In genomic region chr20:63831696-63832686, GRCh38 we compare ENCODE assay signal across 9 cellular contexts. TPM values are rescaled to one million over a fixed set of nuclear protein-coding genes. Genes with fewer than 3 reads are reported as not detected.
DNase-seq lines count a peak whose midpoint lies in the region; ATAC-seq and TF ChIP-seq lines count a peak whose summit lies in the region.
"Had no signal": no experiment of that assay in that cellular context is flagged by ENCODE, and none has a peak within 500 bp of the region (broad histone marks: within the 10 kb centered on the region; RNA-seq: fewer than 3 reads in every experiment).

No MANE protein-coding gene starts in this region.

- BruUV-seq in HCT116 (replicated peaks; lab: Mats Ljungman, UMichigan): no TSS peak

- peak overlapping the region; percentile 45 for H3K9ac ChIP-seq in HCT116 (ENCODE audit: low read length)

- H3K79me2 ChIP-seq in HCT116 (ENCODE audit: insufficient read depth, low read length): 0 out of 2 replicates have a peak, but pooled peaks cover 3% of the 10 kb centered on the region

- DNase-seq in HCT116 (ENCODE audit: low read depth, low spot score) (peak; percentile 4), SJCRH30 (no peak), heart right ventricle (peak; percentile 59 to 72), psoas muscle (peak in 1 of 2 donors; percentile 49), RKO (ENCODE audit: low spot score) (no peak), 8988T (no peak), SIG-M5 treated with dmso at 0.1 percent for 504 hours (lab: John Stamatoyannopoulos, UW; ENCODE audit: unreplicated experiment) (no peak), cerebellar nuclear complex (lab: John Stamatoyannopoulos, UW) (no peak)

- TF ChIP-seq CTCF in HCT116 (IDR thresholded peaks at IDR 0.05 in 2 of 3, conservative IDR thresholded peaks at IDR 0.05 in 1 of 3; ENCODE audit: borderline replicate concordance in 1 of 3, insufficient read depth in 1 of 3, low read depth in 2 of 3, low read length in 2 of 3): no peak
- peak in 1 of 9 donors; percentile 6 for TF ChIP-seq CTCF in heart right ventricle (IDR thresholded peaks at IDR 0.05)
- TF ChIP-seq CTCF in psoas muscle (IDR thresholded peaks at IDR 0.05): no peak

- intact Hi-C loops in HCT116 (cut with micrococcal nuclease) (no loop called here), heart right ventricle (cut with DNase I) (loop anchor here in 1 of 10 donors (2.0 kb wide), 1 partner anchor 27 kb away; no protein-coding TSS in a partner anchor), psoas muscle (cut with DNase I) (no loop called here)

- RAD21 ChIA-PET in HCT116 (lab: Charles Lee; ENCODE audit: low non-redundant PET in 1 of 2, low total read pairs in 2 of 2, uncharacterized antibody in 2 of 2, unreplicated experiment in 2 of 2): no interaction called here

- no peak for TF ChIP-seq POLR2A in HCT116 (IDR thresholded peaks at IDR 0.05; ENCODE audit: borderline replicate concordance, extremely low read depth, insufficient read depth, insufficient read length)

- H3K4me2 ChIP-seq in HCT116 (ENCODE audit: low read length): peak overlapping the region; percentile 88

- H3K4me3 ChIP-seq in HCT116 (replicated peaks in 1 of 2; ENCODE audit: low read depth in 1 of 2, low read length in 2 of 2) (peak overlapping the region; percentile 38 to 59), SJCRH30 (peak overlapping the region; percentile 39), heart right ventricle (peak overlapping the region; percentile 42 to 95 (median 67)), psoas muscle (peak overlapping the region; percentile 68)

- H3K4me1 ChIP-seq in HCT116 (ENCODE audit: control insufficient read depth in 1 of 2, insufficient read depth in 2 of 2, low read length in 2 of 2) (peaks cover 19 to 44% of the 10 kb centered on the region in 2 experiments), SJCRH30 (peaks cover 29% of the 10 kb centered on the region), heart right ventricle (peaks cover 26 to 65% (median 58%) of the 10 kb centered on the region in 9 donors), psoas muscle (peaks cover 16% of the 10 kb centered on the region)

- ATAC-seq in HCT116 (peak; percentile 57), heart right ventricle (peak; percentile 31 to 66 (median 52)), psoas muscle (peak in 1 of 4 donors; percentile 24)

- no peak for TF ChIP-seq RAD21 in HCT116 (IDR thresholded peaks at IDR 0.05; ENCODE audit: low read depth)

- no peaks in the 10 kb centered on the region for H3K27me3 ChIP-seq in HCT116 (ENCODE audit: insufficient read depth, low read length)
- H3K27me3 ChIP-seq in SJCRH30: peaks cover 16% of the 10 kb centered on the region
- peaks cover 0 to 57% (median 0%) of the 10 kb centered on the region in 7 donors for H3K27me3 ChIP-seq in heart right ventricle
- peaks cover 0 to 20% (median 0%) of the 10 kb centered on the region in 3 donors for H3K27me3 ChIP-seq in psoas muscle (ENCODE audit: insufficient read depth in 3 of 3, low read length in 2 of 3)

- CTCF ChIA-PET in HCT116 (lab: Charles Lee): no interaction called here

- H3K9me2 ChIP-seq in HCT116 (ENCODE audit: insufficient read depth): no peaks in the 10 kb centered on the region

- H3K36me3 ChIP-seq in HCT116 (ENCODE audit: control insufficient read depth in 1 of 2, insufficient read depth in 2 of 2, low read length in 2 of 2): no peaks in the 10 kb centered on the region
- H3K36me3 ChIP-seq in SJCRH30: no peaks in the 10 kb centered on the region
- H3K36me3 ChIP-seq in heart right ventricle: no peaks in the 10 kb centered on the region
- H3K36me3 ChIP-seq in psoas muscle (ENCODE audit: insufficient read depth in 1 of 2, low read depth in 1 of 2): no peaks in the 10 kb centered on the region

- H2AFZ ChIP-seq in HCT116 (ENCODE audit: low read depth, low read length, poor library complexity, severe bottlenecking): no peak overlapping the region

- POLR2A ChIA-PET in HCT116 (lab: Charles Lee): no interaction called here

- WGBS in heart right ventricle, 2 donors: 5 to 7% methylated on average over 92 to 124 of the region's 124 CpGs
- WGBS in psoas muscle, 3 donors: 15 to 26% (median 23%) methylated on average over 87 to 124 of the region's 124 CpGs

- peak overlapping the region; percentile 51; the same call in 1 of the 2 replicates for H3K27ac ChIP-seq in HCT116 (ENCODE audit: low read depth, low read length)
- H3K27ac ChIP-seq in SJCRH30: no peak overlapping the region
- peak overlapping the region; percentile 77 to 98 (median 90) for H3K27ac ChIP-seq in heart right ventricle
- peak overlapping the region; percentile 60 for H3K27ac ChIP-seq in psoas muscle

- no peaks in the 10 kb centered on the region for H3K9me3 ChIP-seq in HCT116 (ENCODE audit: control insufficient read depth in 1 of 2, insufficient read depth in 1 of 2, low read depth in 1 of 2, low read length in 2 of 2)
- H3K9me3 ChIP-seq in SJCRH30 (replicated peaks): no peaks in the 10 kb centered on the region
- H3K9me3 ChIP-seq in heart right ventricle: no peaks in the 10 kb centered on the region
- no peaks in the 10 kb centered on the region for H3K9me3 ChIP-seq in psoas muscle

- no peaks in the 10 kb centered on the region for H4K20me1 ChIP-seq in HCT116 (ENCODE audit: insufficient read depth)

TF ChIP-seq in HCT116, 20 proteins besides CTCF, POLR2A, EP300 and RAD21:
- TF ChIP-seq POLR2AphosphoS5 (IDR thresholded peaks at IDR 0.05; ENCODE audit: low read depth, low read length) (peak; percentile 13; the same call in 1 of the 2 replicates), REST (IDR thresholded peaks at IDR 0.05; ENCODE audit: low read depth) (no peak), YY1 (IDR thresholded peaks at IDR 0.05; ENCODE audit: extremely low read depth, insufficient replicate concordance, low read depth, low read length) (no peak), SRF (IDR thresholded peaks at IDR 0.05; ENCODE audit: low read depth) (no peak), CEBPB (IDR thresholded peaks at IDR 0.05; ENCODE audit: low read depth) (no peak), SIN3A (IDR thresholded peaks at IDR 0.05; ENCODE audit: low read depth) (no peak), SP1 (IDR thresholded peaks at IDR 0.05; ENCODE audit: low read depth) (no peak), FOSL1 (IDR thresholded peaks at IDR 0.05; ENCODE audit: low read depth) (no peak), EZH2phosphoT487 (IDR thresholded peaks at IDR 0.05; ENCODE audit: borderline replicate concordance) (no peak), MAX (IDR thresholded peaks at IDR 0.05) (no peak; the same call in 1 of the 2 replicates), JUND (IDR thresholded peaks at IDR 0.05) (no peak), ZFX (IDR thresholded peaks at IDR 0.05) (peak; percentile 62; the same call in 1 of the 2 replicates), TCF7L2 (IDR thresholded peaks at IDR 0.05; ENCODE audit: borderline replicate concordance, extremely low read depth, insufficient read depth, insufficient read length) (no peak), EGR1 (IDR thresholded peaks at IDR 0.05; ENCODE audit: low read depth) (no peak), ELF1 (IDR thresholded peaks at IDR 0.05; ENCODE audit: borderline replicate concordance, low read depth) (no peak)
- TF ChIP-seq, protein P1, sequence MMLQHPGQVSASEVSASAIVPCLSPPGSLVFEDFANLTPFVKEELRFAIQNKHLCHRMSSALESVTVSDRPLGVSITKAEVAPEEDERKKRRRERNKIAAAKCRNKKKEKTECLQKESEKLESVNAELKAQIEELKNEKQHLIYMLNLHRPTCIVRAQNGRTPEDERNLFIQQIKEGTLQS (IDR thresholded peaks at IDR 0.05): no peak

RNA-seq across cellular contexts. Expression of gene ZBTB46, which starts 0.9 kb away (rescaled TPM):
- total RNA-seq in HCT116 (2021; ENCODE audit: unreplicated experiment): 10.7 TPM
- 4.1 and 4.8 TPM in 2 replicates for polyA plus RNA-seq in HCT116 (2012)
- 4.0 and 5.0 TPM in 2 replicates for total RNA-seq in SJCRH30 (2014; rRNA removed; shearing (Covaris generic))
- total RNA-seq in heart right ventricle: 10 to 100 TPM; 10.2 to 25.4 (median 14.7) TPM
- 10 to 100 TPM in 1 of 2 donors, 1 to 10 TPM in 1; 5.6 to 10.3 TPM for polyA plus RNA-seq in heart right ventricle
- 1 to 10 TPM; 4.5 to 6.4 (median 5.6) TPM for total RNA-seq in psoas muscle
- 1 to 10 TPM; 1.3 to 3.1 (median 2.2) TPM for polyA plus RNA-seq in psoas muscle

RNA-seq across cellular contexts. Expression of gene ABHD16B, which starts 29.3 kb away (rescaled TPM):
- total RNA-seq in HCT116 (2021; ENCODE audit: unreplicated experiment) (not detected), heart right ventricle (not detected), psoas muscle (not detected)
- polyA plus RNA-seq in HCT116 (2012): 0.86 TPM in 1 of 2 replicates, not detected in the other
- total RNA-seq in SJCRH30 (2014; rRNA removed; shearing (Covaris generic)): not detected in 2 replicates
- polyA plus RNA-seq in heart right ventricle (under 1 TPM; 0.32 to 0.59 TPM), psoas muscle (1 to 10 TPM in 1 of 3 donors, under 1 TPM in 2; 0.04 to 3.2 (median 0.34) TPM)
- total RNA-seq: NCI-H460 had no signal

RNA-seq across cellular contexts. Expression of gene TPD52L2, which starts 33.1 kb away (rescaled TPM):
- total RNA-seq in HCT116 (2021; ENCODE audit: unreplicated experiment): 149 TPM
- polyA plus RNA-seq in HCT116 (2012): 105 and 113 TPM in 2 replicates
- total RNA-seq in SJCRH30 (2014; rRNA removed; shearing (Covaris generic)): 96.4 and 105 TPM in 2 replicates
- 10 to 100 TPM; 60.1 to 83.0 (median 72.8) TPM for total RNA-seq in heart right ventricle
- polyA plus RNA-seq in heart right ventricle: 100 to 1,000 TPM in 1 of 2 donors, 10 to 100 TPM in 1; 50.6 to 119 TPM
- total RNA-seq in psoas muscle: 10 to 100 TPM; 40.7 to 56.0 (median 55.1) TPM
- 100 to 1,000 TPM in 1 of 3 donors, 10 to 100 TPM in 2; 46.7 to 152 (median 89.7) TPM for polyA plus RNA-seq in psoas muscle

Comparison
In these comparisons a context has a peak if more than half of its experiments do, and no peak if none do; other contexts are left out.
1. DNase-seq: peak in HCT116 (single experiment) and heart right ventricle (2 of 2); none in SJCRH30 (0 of 2), RKO (single experiment), 8988T (single experiment), SIG-M5 treated with dmso at 0.1 percent for 504 hours (single experiment) and cerebellar nuclear complex (0 of 2).
2. Peak in every context shown above with its lines, with median percentiles within 50 percentile points of each other: H3K4me3 ChIP-seq.